ENCODE assay signal across 9 cellular contexts in genomic region chr7:24778543-24779282, GRCh38. TPM values are rescaled to one million over a fixed set of nuclear protein-coding genes. Genes with fewer than 3 reads are reported as not detected.
DNase-seq lines count a peak whose midpoint lies in the region; ATAC-seq and TF ChIP-seq lines count a peak whose summit lies in the region.
"Had no signal": no experiment of that assay in that cellular context is flagged by ENCODE, and none has a peak within 500 bp of the region (broad histone marks: within the 10 kb centered on the region; RNA-seq: fewer than 3 reads in every experiment).

No MANE protein-coding gene starts in this region.

- DNase-seq in natural killer cell treated with Interleukin-12 subunit alpha and Interleukin-12 subunit beta and Interleukin-15 and Interleukin-18, amount 100 ng/mL, for 72 hours (ENCODE audit: low spot score) = no peak
- DNase-seq in natural killer cell (no peak), HS-5 (ENCODE audit: low read depth) (peak; percentile 86), caudate nucleus (lab: John Stamatoyannopoulos, UW) (peak in 6 of 61 donors; percentile 3 to 18 (median 13)), skeletal muscle cell (ENCODE audit: low read depth) (peak; percentile 74), coronary artery (ENCODE audit: low spot score) (no peak), SHP77 treated with DMSO at 0.1 percent for 48 hours (lab: John Stamatoyannopoulos, UW) (no peak)

- intact Hi-C loops in natural killer cell (cut with micrococcal nuclease) = no loop called here

- H3K27me3 Mint-ChIP-seq in natural killer cell treated with Interleukin-12 subunit alpha and Interleukin-12 subunit beta and Interleukin-15 and Interleukin-18, amount 100 ng/mL, for 72 hours = no peaks in the 10 kb centered on the region
- H3K27me3 Mint-ChIP-seq in natural killer cell (ENCODE audit: low read depth in 2 of 2) = no peaks in the 10 kb centered on the region

- H3K4me3 ChIP-seq in skeletal muscle cell (ENCODE audit: low read depth, low read length) (no peak overlapping the region), coronary artery (no peak overlapping the region)
- H3K4me3 ChIP-seq: thoracic aorta had no signal

- no peak overlapping the region for H3K27ac Mint-ChIP-seq in natural killer cell treated with Interleukin-12 subunit alpha and Interleukin-12 subunit beta and Interleukin-15 and Interleukin-18, amount 100 ng/mL, for 72 hours
- no peak overlapping the region for H3K27ac Mint-ChIP-seq in natural killer cell

- H3K9me3 Mint-ChIP-seq in natural killer cell treated with Interleukin-12 subunit alpha and Interleukin-12 subunit beta and Interleukin-15 and Interleukin-18, amount 100 ng/mL, for 72 hours = no peaks in the 10 kb centered on the region
- H3K9me3 Mint-ChIP-seq in natural killer cell = no peaks in the 10 kb centered on the region

- peaks cover 9 to 11% of the 10 kb centered on the region in 2 donors for H3K4me1 Mint-ChIP-seq in natural killer cell treated with Interleukin-12 subunit alpha and Interleukin-12 subunit beta and Interleukin-15 and Interleukin-18, amount 100 ng/mL, for 72 hours (ENCODE audit: low read depth in 2 of 2)
- peaks cover 0 to under 1% of the 10 kb centered on the region in 2 donors for H3K4me1 Mint-ChIP-seq in natural killer cell

- no peaks in the 10 kb centered on the region for H3K36me3 Mint-ChIP-seq in natural killer cell treated with Interleukin-12 subunit alpha and Interleukin-12 subunit beta and Interleukin-15 and Interleukin-18, amount 100 ng/mL, for 72 hours
- no peaks in the 10 kb centered on the region for H3K36me3 Mint-ChIP-seq in natural killer cell

- no peak for TF ChIP-seq CTCF in natural killer cell (IDR thresholded peaks at IDR 0.05)
- no peak for TF ChIP-seq CTCF in coronary artery (IDR thresholded peaks at IDR 0.05)

- H3K27ac ChIP-seq in caudate nucleus (ENCODE audit: low read depth, low read length) (peak overlapping the region; percentile 8), coronary artery (peak overlapping the region in 1 of 2 donors; percentile 31)
- H3K27ac ChIP-seq: thoracic aorta had no signal

- peak overlapping the region; percentile 4 for H3K4me3 Mint-ChIP-seq in natural killer cell treated with Interleukin-12 subunit alpha and Interleukin-12 subunit beta and Interleukin-15 and Interleukin-18, amount 100 ng/mL, for 72 hours
- no peak overlapping the region for H3K4me3 Mint-ChIP-seq in natural killer cell

- ATAC-seq in natural killer cell treated with Interleukin-12 subunit alpha and Interleukin-12 subunit beta and Interleukin-15 and Interleukin-18, amount 100 ng/mL, for 72 hours = peak; percentile 56 to 73
- no peak for ATAC-seq in natural killer cell
- ATAC-seq in HG02588 (IDR thresholded peaks at IDR 0.05; ENCODE audit: unreplicated experiment) = no peak

RNA-seq across cellular contexts. Expression of gene GSDME, which starts 21.4 kb away (rescaled TPM):
- total RNA-seq in natural killer cell treated with Interleukin-12 subunit alpha and Interleukin-12 subunit beta and Interleukin-15 and Interleukin-18, amount 100 ng/mL, for 72 hours = 1 to 10 TPM; 3.5 to 5.2 TPM
- total RNA-seq in natural killer cell = under 1 TPM in 2 of 3 donors, not detected in 1; 0.20 to 0.31 TPM

Comparison
In these comparisons a context has a peak if more than half of its experiments do, and no peak if none do; other contexts are left out.
1. ATAC-seq: peak in natural killer cell treated with Interleukin-12 subunit alpha and Interleukin-12 subunit beta and Interleukin-15 and Interleukin-18, amount 100 ng/mL, for 72 hours (2 of 2); none in natural killer cell (0 of 3) and HG02588 (single experiment).
2. DNase-seq: peak in HS-5 (single experiment) and skeletal muscle cell (single experiment); none in natural killer cell treated with Interleukin-12 subunit alpha and Interleukin-12 subunit beta and Interleukin-15 and Interleukin-18, amount 100 ng/mL, for 72 hours (single experiment), natural killer cell (single experiment), coronary artery (single experiment) and SHP77 treated with DMSO at 0.1 percent for 48 hours (single experiment).